ENCODE assay signal across 17 cellular contexts in the genomic region with DNA sequence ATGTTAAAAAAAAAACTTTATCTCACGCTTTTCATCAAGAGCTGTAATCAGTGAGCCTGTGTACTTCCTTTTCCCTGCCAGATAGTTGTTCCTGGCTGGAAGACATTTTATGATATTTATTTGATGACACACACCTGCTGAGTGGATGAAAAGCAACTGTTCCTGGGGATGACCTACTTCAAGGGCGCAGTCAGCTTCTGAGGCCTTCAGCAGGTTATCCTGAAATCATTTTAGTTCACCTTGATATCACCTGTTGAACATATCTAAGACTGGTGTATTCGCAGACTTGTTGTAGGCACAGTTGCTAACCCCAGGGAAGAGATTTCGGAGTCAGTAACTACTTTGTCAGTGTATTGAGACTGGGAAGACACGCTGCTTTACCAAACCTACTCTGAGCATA.
DNase-seq lines count a peak whose midpoint lies in the region; ATAC-seq, FAIRE-seq and TF ChIP-seq lines count a peak whose summit lies in the region.
"Had no signal": no experiment of that assay in that cellular context is flagged by ENCODE, and none has a peak within 500 bp of the region (broad histone marks: within the 10 kb centered on the region; RNA-seq: fewer than 3 reads in every experiment).

No MANE protein-coding gene starts in this region.

- peaks cover 13% of the 10 kb centered on the region for H3K4me1 Mint-ChIP-seq in chondrocyte (ENCODE audit: low read depth)
- no peaks in the 10 kb centered on the region for H3K4me1 Mint-ChIP-seq in stimulated activated naive CD8-positive, alpha-beta T cell treated with anti-CD3 and anti-CD28 coated beads, Interleukin-15, amount 100 ng/mL, for 72 hours
- H3K4me1 Mint-ChIP-seq: B cell had no signal

- no TSS peak for BruUV-seq in HCT116 (replicated peaks; lab: Mats Ljungman, UMichigan)

- POLR2A ChIA-PET in A549 (lab: Yijun Ruan, JAX) (no interaction called here), HCT116 (lab: Charles Lee) (no interaction called here)

- H2BK15ac ChIP-seq in mesendoderm (replicated peaks; ENCODE audit: low read depth) = no peak overlapping the region

- H3K9me3 ChIP-seq in A549 = no peaks in the 10 kb centered on the region
- H3K9me3 ChIP-seq in HCT116 (ENCODE audit: control insufficient read depth in 1 of 2, insufficient read depth in 1 of 2, low read depth in 1 of 2, low read length in 2 of 2) = no peaks in the 10 kb centered on the region

- H3K27me3 Mint-ChIP-seq in chondrocyte (ENCODE audit: low read depth) = no peaks in the 10 kb centered on the region
- H3K27me3 Mint-ChIP-seq in stimulated activated naive CD8-positive, alpha-beta T cell treated with anti-CD3 and anti-CD28 coated beads, Interleukin-15, amount 100 ng/mL, for 72 hours = no peaks in the 10 kb centered on the region
- H3K27me3 Mint-ChIP-seq: B cell had no signal

- H3K36me3 ChIP-seq in HCT116 (ENCODE audit: control insufficient read depth in 1 of 2, insufficient read depth in 2 of 2, low read length in 2 of 2) (no peaks in the 10 kb centered on the region), bronchial epithelial cell (ENCODE audit: control insufficient read depth, insufficient read depth, low read length) (no peaks in the 10 kb centered on the region), mesendoderm (ENCODE audit: control insufficient read depth, insufficient read depth, low read length) (no peaks in the 10 kb centered on the region)

- no peak for FAIRE-seq in A549 (lab: Jason Lieb, UNC)
- no peak for FAIRE-seq in bronchial epithelial cell (lab: Jason Lieb, UNC)
- FAIRE-seq: D721Med, H54 had no signal

- no peak overlapping the region for H3K18ac ChIP-seq in mesendoderm (ENCODE audit: low read length)

- H2AFZ ChIP-seq in HCT116 (ENCODE audit: low read depth, low read length, poor library complexity, severe bottlenecking) = no peak overlapping the region
- H2AFZ ChIP-seq: PC-9 had no signal

- no peak for TF ChIP-seq EP300 in A549 (IDR thresholded peaks at IDR 0.05)

- H3K79me2 ChIP-seq in HCT116 (ENCODE audit: insufficient read depth, low read length) (no peaks in the 10 kb centered on the region; the same call in 1 of the 2 replicates), mesendoderm (ENCODE audit: control insufficient read depth, insufficient read depth, low read length) (no peaks in the 10 kb centered on the region)

- H3K79me1 ChIP-seq in mesendoderm (ENCODE audit: low read length) = no peaks in the 10 kb centered on the region

- no peak for ATAC-seq in A549
- ATAC-seq in HCT116 = no peak
- ATAC-seq in stimulated activated naive CD8-positive, alpha-beta T cell treated with anti-CD3 and anti-CD28 coated beads, Interleukin-15, amount 100 ng/mL, for 72 hours = no peak
- no peak for ATAC-seq in GM19455 (IDR thresholded peaks at IDR 0.05; ENCODE audit: unreplicated experiment)
- ATAC-seq: CD8-positive, alpha-beta T cell had no signal

- H3K23ac ChIP-seq in mesendoderm (ENCODE audit: low read length) = no peak overlapping the region

- intact Hi-C loops in HCT116 (cut with micrococcal nuclease) = no loop called here

- no peaks in the 10 kb centered on the region for H3K9me2 ChIP-seq in HCT116 (ENCODE audit: insufficient read depth)

- no peak overlapping the region for H3K27ac Mint-ChIP-seq in chondrocyte (ENCODE audit: unreplicated experiment)
- H3K27ac Mint-ChIP-seq in stimulated activated naive CD8-positive, alpha-beta T cell treated with anti-CD3 and anti-CD28 coated beads, Interleukin-15, amount 100 ng/mL, for 72 hours = no peak overlapping the region
- H3K27ac Mint-ChIP-seq: B cell; CD8-positive, alpha-beta T cell had no signal

- in situ Hi-C loops in KBM-7 (cut with MboI; ENCODE audit: low pct_unique_long_range_greater_than_20kb, low sequenced_read_pairs) = no loop called here

- H3K56ac ChIP-seq in mesendoderm (ENCODE audit: low read length) = no peak overlapping the region

- no peak overlapping the region for H2AK5ac ChIP-seq in mesendoderm (ENCODE audit: low read length)

- no peak overlapping the region for H3K4me3 Mint-ChIP-seq in chondrocyte (ENCODE audit: unreplicated experiment)
- no peak overlapping the region for H3K4me3 Mint-ChIP-seq in stimulated activated naive CD8-positive, alpha-beta T cell treated with anti-CD3 and anti-CD28 coated beads, Interleukin-15, amount 100 ng/mL, for 72 hours
- H3K4me3 Mint-ChIP-seq: B cell; CD8-positive, alpha-beta T cell had no signal

- H3K36me3 Mint-ChIP-seq in chondrocyte (ENCODE audit: low read depth) = peaks cover 3% of the 10 kb centered on the region

- H2BK5ac ChIP-seq in mesendoderm (ENCODE audit: low read length) = no peak overlapping the region

- DNase-seq in A549 (ENCODE audit: low read depth in 1 of 2, low spot score in 1 of 2) (no peak), HCT116 (ENCODE audit: low read depth, low spot score) (no peak), bronchial epithelial cell (ENCODE audit: low read depth) (peak; percentile 5), mesendoderm (no peak), KBM-7 (no peak), chondrocyte (ENCODE audit: low spot score) (no peak)
- no peak for DNase-seq in stimulated activated naive CD8-positive, alpha-beta T cell treated with anti-CD3 and anti-CD28 coated beads, Interleukin-15, amount 100 ng/mL, for 72 hours
- DNase-seq: CD8-positive, alpha-beta T cell; GF-D8; NCI-H1436; NCI-H2029 treated with DMSO at 0.1 percent for 48 hours; NCI-H526 treated with DMSO at 0.1 percent for 48 hours; PC-9 had no signal

- H3K4me2 ChIP-seq in A549 = no peak overlapping the region
- H3K4me2 ChIP-seq in HCT116 (ENCODE audit: low read length) = no peak overlapping the region
- H3K4me2 ChIP-seq in mesendoderm (ENCODE audit: low read length) = no peak overlapping the region
- H3K4me2 ChIP-seq: PC-9 had no signal

- peaks cover 31% of the 10 kb centered on the region for H3K4me1 ChIP-seq in A549
- peaks cover 25 to 30% of the 10 kb centered on the region in 2 experiments for H3K4me1 ChIP-seq in HCT116 (ENCODE audit: control insufficient read depth in 1 of 2, insufficient read depth in 2 of 2, low read length in 2 of 2)
- no peaks in the 10 kb centered on the region for H3K4me1 ChIP-seq in mesendoderm (ENCODE audit: control insufficient read depth, low read depth, low read length)

- RAD21 ChIA-PET in HCT116 (lab: Charles Lee; ENCODE audit: low non-redundant PET in 1 of 2, low total read pairs in 2 of 2, uncharacterized antibody in 2 of 2, unreplicated experiment in 2 of 2) = no interaction called here

- 93% methylated on average over 5 of the region's 5 CpGs for WGBS in A549 (ENCODE audit: missing lambda C conversion rate)
- WGBS in mesendoderm (ENCODE audit: extremely low coverage, insufficient coverage, low lambda C conversion rate) = no CpG with 5 or more reads among the region's 5 CpGs

- H3K27ac ChIP-seq in A549 = peak overlapping the region; percentile 50 to 74; a peak in 4 of 6 replicates
- H3K27ac ChIP-seq in HCT116 (ENCODE audit: low read depth, low read length) = no peak overlapping the region
- H3K27ac ChIP-seq in mesendoderm (ENCODE audit: low read depth, low read length) = no peak overlapping the region
- H3K27ac ChIP-seq: PC-9 had no signal

- no peaks in the 10 kb centered on the region for H3K9me3 Mint-ChIP-seq in chondrocyte (ENCODE audit: low read depth)
- no peaks in the 10 kb centered on the region for H3K9me3 Mint-ChIP-seq in stimulated activated naive CD8-positive, alpha-beta T cell treated with anti-CD3 and anti-CD28 coated beads, Interleukin-15, amount 100 ng/mL, for 72 hours
- H3K9me3 Mint-ChIP-seq: CD8-positive, alpha-beta T cell had no signal

- H3K9ac ChIP-seq in HCT116 (ENCODE audit: low read length) (no peak overlapping the region), mesendoderm (ENCODE audit: low read length) (no peak overlapping the region)

- TF ChIP-seq POLR2A in A549 (IDR thresholded peaks at IDR 0.05; ENCODE audit: low read length) (no peak), HCT116 (IDR thresholded peaks at IDR 0.05; ENCODE audit: borderline replicate concordance, extremely low read depth, insufficient read depth, insufficient read length) (no peak)

- H3K4me3 ChIP-seq in A549 (no peak overlapping the region), HCT116 (replicated peaks in 1 of 2; ENCODE audit: low read depth in 1 of 2, low read length in 2 of 2) (no peak overlapping the region), bronchial epithelial cell (ENCODE audit: low read depth, low read length) (no peak overlapping the region), mesendoderm (ENCODE audit: low read length) (no peak overlapping the region)
- H3K4me3 ChIP-seq: PC-9 had no signal

- no peaks in the 10 kb centered on the region for H4K20me1 ChIP-seq in HCT116 (ENCODE audit: insufficient read depth)

- no peak overlapping the region for H3K4ac ChIP-seq in mesendoderm (ENCODE audit: low read depth, low read length)

- TF ChIP-seq CTCF in A549 (IDR thresholded peaks at IDR 0.05) (no peak), HCT116 (IDR thresholded peaks at IDR 0.05 in 2 of 3, conservative IDR thresholded peaks at IDR 0.05 in 1 of 3; ENCODE audit: borderline replicate concordance in 1 of 3, insufficient read depth in 1 of 3, low read depth in 2 of 3, low read length in 2 of 3) (no peak), bronchial epithelial cell (IDR thresholded peaks at IDR 0.05; ENCODE audit: insufficient read depth, low read length, severe bottlenecking) (no peak), chondrocyte (IDR thresholded peaks at IDR 0.05) (no peak)

- H3K27me3 ChIP-seq in HCT116 (ENCODE audit: insufficient read depth, low read length) = no peaks in the 10 kb centered on the region
- no peaks in the 10 kb centered on the region for H3K27me3 ChIP-seq in bronchial epithelial cell (ENCODE audit: control insufficient read depth, insufficient read depth, low read length)
- no peaks in the 10 kb centered on the region for H3K27me3 ChIP-seq in mesendoderm (ENCODE audit: insufficient read depth, low read length, poor library complexity)

- no peak overlapping the region for H4K5ac ChIP-seq in mesendoderm (ENCODE audit: low read length)

- TF ChIP-seq RAD21 in A549 (conservative IDR thresholded peaks at IDR 0.05 in 1 of 2, IDR thresholded peaks at IDR 0.05 in 1 of 2) (no peak), HCT116 (IDR thresholded peaks at IDR 0.05; ENCODE audit: low read depth) (no peak)

- H2BK120ac ChIP-seq in mesendoderm (ENCODE audit: low read depth, low read length) = peak overlapping the region; percentile 1

- CTCF ChIA-PET in A549 (lab: Yijun Ruan, JAX) (no interaction called here), HCT116 (lab: Charles Lee) (no interaction called here)

- H4K8ac ChIP-seq in mesendoderm (ENCODE audit: low read depth, low read length) = no peak overlapping the region

TF ChIP-seq in A549, 52 proteins besides CTCF, POLR2A, EP300 and RAD21 (continues in another document):
- TF ChIP-seq HOXB13 (CRISPR knock-in tag; IDR thresholded peaks at IDR 0.05; ENCODE audit: low read depth) (no peak), ESRRA (IDR thresholded peaks at IDR 0.05; ENCODE audit: borderline replicate concordance, low read length) (no peak)

TF ChIP-seq in HCT116, 20 proteins besides CTCF, POLR2A, EP300 and RAD21 (continues in another document):
- TF ChIP-seq SP1 (IDR thresholded peaks at IDR 0.05; ENCODE audit: low read depth) (no peak), YY1 (IDR thresholded peaks at IDR 0.05; ENCODE audit: extremely low read depth, insufficient replicate concordance, low read depth, low read length) (no peak), POLR2AphosphoS5 (IDR thresholded peaks at IDR 0.05; ENCODE audit: low read depth, low read length) (no peak), ZFX (IDR thresholded peaks at IDR 0.05) (no peak)

Comparison
In these comparisons a context has a peak if more than half of its experiments do, and no peak if none do; other contexts are left out.
1. H3K27ac ChIP-seq: peak in A549 (2 of 2); none in HCT116 (single experiment) and mesendoderm (single experiment).